Comparison of ENCODE assay signal across 1 cellular context in the genomic region with DNA sequence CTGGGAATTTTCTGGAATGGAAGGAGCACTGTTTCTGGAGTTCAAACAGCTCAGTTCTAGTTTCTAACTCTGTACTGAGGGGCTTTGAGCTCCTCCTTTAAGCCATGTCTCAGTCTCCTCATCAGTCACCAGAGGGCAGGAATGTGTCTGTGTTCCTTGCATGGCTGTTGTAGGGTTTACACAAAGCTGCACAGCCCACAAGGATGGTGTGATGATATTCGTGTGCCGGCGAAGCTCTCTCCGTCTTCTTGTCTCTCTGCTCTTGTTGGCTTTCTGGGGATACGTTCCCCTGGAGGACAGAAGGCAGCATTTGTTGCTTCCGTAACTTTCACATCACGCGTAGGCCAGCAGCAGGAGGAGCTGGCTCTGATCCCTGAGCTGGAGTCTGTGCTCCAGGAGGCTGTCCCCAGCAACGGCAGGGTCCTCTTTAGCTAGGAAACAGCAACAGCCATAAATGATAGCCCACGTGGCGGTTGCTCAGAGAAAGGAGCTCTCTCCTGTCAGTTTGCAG.
TF ChIP-seq lines count a peak whose summit lies in the region.

No MANE protein-coding gene starts in this region.

TF ChIP-seq in IMR-90, 13 proteins besides CTCF, POLR2A, EP300 and RAD21 (continued from another document):
- TF ChIP-seq CEBPB (IDR thresholded peaks at IDR 0.05; ENCODE audit: low read depth, low read length) (no peak), MXI1 (IDR thresholded peaks at IDR 0.05; ENCODE audit: borderline replicate concordance, low read depth, low read length) (no peak), BHLHE40 (IDR thresholded peaks at IDR 0.05; ENCODE audit: low read depth, low read length) (no peak), RCOR1 (IDR thresholded peaks at IDR 0.05; ENCODE audit: insufficient replicate concordance, low read length) (no peak), RFX5 (IDR thresholded peaks at IDR 0.05; ENCODE audit: low read depth, low read length) (no peak), MAFK (IDR thresholded peaks at IDR 0.05; ENCODE audit: low read depth, low read length) (no peak), CHD1 (IDR thresholded peaks at IDR 0.05; ENCODE audit: low read depth, low read length) (no peak), MAZ (IDR thresholded peaks at IDR 0.05; ENCODE audit: borderline replicate concordance, low read depth, low read length) (no peak)
- TF ChIP-seq, protein P1, sequence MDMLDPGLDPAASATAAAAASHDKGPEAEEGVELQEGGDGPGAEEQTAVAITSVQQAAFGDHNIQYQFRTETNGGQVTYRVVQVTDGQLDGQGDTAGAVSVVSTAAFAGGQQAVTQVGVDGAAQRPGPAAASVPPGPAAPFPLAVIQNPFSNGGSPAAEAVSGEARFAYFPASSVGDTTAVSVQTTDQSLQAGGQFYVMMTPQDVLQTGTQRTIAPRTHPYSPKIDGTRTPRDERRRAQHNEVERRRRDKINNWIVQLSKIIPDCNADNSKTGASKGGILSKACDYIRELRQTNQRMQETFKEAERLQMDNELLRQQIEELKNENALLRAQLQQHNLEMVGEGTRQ (IDR thresholded peaks at IDR 0.05; ENCODE audit: low read depth, low read length): no peak
TF ChIP-seq in IMR-90: peak in this region for 0.
